In the genomic region with DNA sequence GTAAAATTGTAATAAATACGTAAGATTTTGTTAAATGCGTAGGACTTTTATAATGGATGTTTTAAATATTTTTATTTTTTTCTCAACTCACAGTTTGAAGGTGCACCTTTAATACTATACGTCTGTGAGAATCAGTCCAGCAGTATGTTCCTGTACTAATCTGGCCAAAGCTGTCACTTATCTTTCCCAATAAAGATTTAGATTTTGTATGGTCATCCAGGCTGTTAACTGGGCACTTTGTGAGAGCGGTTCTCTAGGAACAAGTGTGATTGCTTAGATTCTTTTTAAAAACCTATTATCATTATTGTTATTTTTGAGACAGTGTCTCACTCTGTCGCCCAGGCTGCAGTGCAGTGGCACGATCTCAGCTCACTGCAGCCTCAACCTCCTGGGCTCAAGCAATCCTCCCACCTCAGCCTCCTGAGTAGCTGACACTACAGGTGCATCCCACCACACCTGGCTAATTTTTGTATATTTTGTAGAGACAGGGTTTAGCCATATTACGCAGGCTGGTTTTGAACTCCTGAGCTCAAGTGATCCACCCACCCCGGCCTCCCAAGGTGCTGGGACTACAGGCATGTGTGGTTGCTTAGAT, we compare ENCODE assay signal across 9 cellular contexts. TPM values are rescaled to one million over a fixed set of nuclear protein-coding genes. Genes with fewer than 3 reads are reported as not detected.
DNase-seq lines count a peak whose midpoint lies in the region; ATAC-seq and TF ChIP-seq lines count a peak whose summit lies in the region.
"Had no signal": no experiment of that assay in that cellular context is flagged by ENCODE, and none has a peak within 500 bp of the region (broad histone marks: within the 10 kb centered on the region; RNA-seq: fewer than 3 reads in every experiment).

No MANE protein-coding gene starts in this region.

- ATAC-seq in right lobe of liver (no peak), GM18520 (IDR thresholded peaks at IDR 0.05; ENCODE audit: unreplicated experiment) (no peak), HG03565 (IDR thresholded peaks at IDR 0.05; ENCODE audit: unreplicated experiment) (no peak)

- peak overlapping the region; percentile 95 for H3K4me3 ChIP-seq in astrocyte of the cerebellum (ENCODE audit: low read depth, low read length)
- peak overlapping the region; percentile 64 to 80 (median 67) for H3K4me3 ChIP-seq in right lobe of liver

- H3K27me3 Mint-ChIP-seq in activated naive CD4-positive, alpha-beta T cell treated with anti-CD3 and anti-CD28 coated beads for 36 hours (ENCODE audit: low read depth): peaks cover 34% of the 10 kb centered on the region
- peaks cover 25% of the 10 kb centered on the region for H3K27me3 Mint-ChIP-seq in type B pancreatic cell

- H3K9me3 Mint-ChIP-seq in activated naive CD4-positive, alpha-beta T cell treated with anti-CD3 and anti-CD28 coated beads for 36 hours: no peaks in the 10 kb centered on the region
- peaks cover 5% of the 10 kb centered on the region for H3K9me3 Mint-ChIP-seq in type B pancreatic cell

- H3K27ac Mint-ChIP-seq in activated naive CD4-positive, alpha-beta T cell treated with anti-CD3 and anti-CD28 coated beads for 36 hours: no peak overlapping the region
- H3K27ac Mint-ChIP-seq in type B pancreatic cell: no peak overlapping the region

- WGBS in right lobe of liver (ENCODE audit: insufficient coverage, low coverage, low lambda C conversion rate, missing lambda C conversion rate): 50% methylated on average over 8 of the region's 8 CpGs

- intact Hi-C loops in activated naive CD4-positive, alpha-beta T cell treated with anti-CD3 and anti-CD28 coated beads for 36 hours (cut with micrococcal nuclease): loop anchor here (5.0 kb wide), 1 partner anchor 217 kb away; a partner anchor contains a TSS
- intact Hi-C loops in right lobe of liver (cut with DNase I): loop anchor here in 1 of 2 donors (5.0 kb wide), 1 partner anchor 68 kb away; no protein-coding TSS in a partner anchor

- H3K27me3 ChIP-seq in right lobe of liver: no peaks in the 10 kb centered on the region

- in situ Hi-C loops in astrocyte of the cerebellum (cut with HindIII; ENCODE audit: low sequenced_read_pairs): no loop called here

- TF ChIP-seq CTCF in astrocyte of the cerebellum (IDR thresholded peaks at IDR 0.05; ENCODE audit: low read depth, low read length, missing control alignments): no peak
- TF ChIP-seq CTCF in right lobe of liver (IDR thresholded peaks at IDR 0.05): no peak
- no peak for TF ChIP-seq CTCF in type B pancreatic cell (conservative IDR thresholded peaks at IDR 0.05)

- peak overlapping the region; percentile 77 to 82 (median 80) for H3K27ac ChIP-seq in right lobe of liver

- CTCF ChIA-PET in activated naive CD4-positive, alpha-beta T cell treated with anti-CD3 and anti-CD28 coated beads for 36 hours (lab: Charles Lee): interaction anchor here (0.9 kb wide), 1 partner anchor 63 kb away, joined by 3 read pairs; no protein-coding TSS in a partner anchor

- TF ChIP-seq POLR2A in right lobe of liver (IDR thresholded peaks at IDR 0.05): no peak

- H3K9me3 ChIP-seq in right lobe of liver: no peaks in the 10 kb centered on the region

- peak overlapping the region; percentile 77 for H3K4me3 Mint-ChIP-seq in activated naive CD4-positive, alpha-beta T cell treated with anti-CD3 and anti-CD28 coated beads for 36 hours
- peak overlapping the region; percentile 96 for H3K4me3 Mint-ChIP-seq in type B pancreatic cell

- H3K36me3 ChIP-seq in right lobe of liver: no peaks in the 10 kb centered on the region

- peaks cover 0 to 24% (median 7%) of the 10 kb centered on the region in 4 donors for H3K4me1 ChIP-seq in right lobe of liver

- no peaks in the 10 kb centered on the region for H3K36me3 Mint-ChIP-seq in activated naive CD4-positive, alpha-beta T cell treated with anti-CD3 and anti-CD28 coated beads for 36 hours (ENCODE audit: low read depth)
- H3K36me3 Mint-ChIP-seq in type B pancreatic cell: no peaks in the 10 kb centered on the region

- no peak for DNase-seq in activated naive CD4-positive, alpha-beta T cell treated with anti-CD3 and anti-CD28 coated beads for 36 hours
- DNase-seq in activated naive CD4-positive, alpha-beta T cell (lab: John Stamatoyannopoulos, UW): no peak
- DNase-seq in astrocyte of the cerebellum (ENCODE audit: low read depth): no peak
- no peak for DNase-seq in right lobe of liver
- no peak for DNase-seq in type B pancreatic cell (ENCODE audit: extremely low spot score, unreplicated experiment)
- no peak for DNase-seq in effector CD8-positive, alpha-beta T cell (lab: John Stamatoyannopoulos, UW)
- DNase-seq: NCI-H1436 had no signal

- H3K4me1 Mint-ChIP-seq in activated naive CD4-positive, alpha-beta T cell treated with anti-CD3 and anti-CD28 coated beads for 36 hours (ENCODE audit: low read depth): peaks cover 17% of the 10 kb centered on the region
- H3K4me1 Mint-ChIP-seq in type B pancreatic cell (ENCODE audit: unreplicated experiment): peaks cover 14% of the 10 kb centered on the region

RNA-seq across cellular contexts. Expression of a gene that starts 1.7 kb away (rescaled TPM):
- 1 to 10 TPM; 1.1 to 1.4 TPM for total RNA-seq in activated naive CD4-positive, alpha-beta T cell treated with anti-CD3 and anti-CD28 coated beads for 36 hours
- 10 to 100 TPM in 4 of 6 experiments, 1 to 10 TPM in 2; 7.6 to 22.8 (median 10.8) TPM for total RNA-seq in right lobe of liver
- total RNA-seq in type B pancreatic cell (ENCODE audit: low replicate concordance): 9.0 and 15.0 TPM in 2 replicates

RNA-seq across cellular contexts. Expression of a gene that starts 58.4 kb away (rescaled TPM):
- not detected for total RNA-seq in activated naive CD4-positive, alpha-beta T cell treated with anti-CD3 and anti-CD28 coated beads for 36 hours
- total RNA-seq in right lobe of liver (under 1 TPM in 3 of 6 experiments, not detected in 3; 0.07 to 0.12 (median 0.07) TPM), type B pancreatic cell (ENCODE audit: low replicate concordance) (0.19 and 0.33 TPM in 2 replicates)
